ENCODE assay signal across 14 cellular contexts in genomic region chr3:41356775-41357174, GRCh38.
A peak's percentile ranks its signal among the peaks of the same experiment; 100 is the strongest.
DNase-seq lines count a peak whose midpoint lies in the region; ATAC-seq and TF ChIP-seq lines count a peak whose summit lies in the region.
"Had no signal": no experiment of that assay in that cellular context is flagged by ENCODE, and none has a peak within 500 bp of the region (broad histone marks: within the 10 kb centered on the region; RNA-seq: fewer than 3 reads in every experiment).

No MANE protein-coding gene starts in this region.

- DNase-seq in PC-9 (peak; percentile 7 to 43), SW480 (ENCODE audit: low spot score) (peak; percentile 41), hepatocyte (ENCODE audit: low spot score) (no peak), right atrium auricular region (ENCODE audit: low spot score) (no peak)
- DNase-seq: Calu3; CD8-positive, alpha-beta T cell; DMS79 treated with DMSO at 0.1 percent for 48 hours; GF-D8; HCEC 1CT; IMR-90 had no signal

- H3K4me2 ChIP-seq in PC-9 (no peak overlapping the region), hepatocyte (no peak overlapping the region)
- H3K4me2 ChIP-seq: BLaER1 treated with 17β-estradiol and CSF1 and Interleukin-3, amounts not matched to agents 10 nM and 100 nM; GM23338 had no signal

- no TSS peak for BruUV-seq in PC-9 (replicated peaks; lab: Mats Ljungman, UMichigan)

- 80% methylated on average over 2 of the region's 2 CpGs for WGBS in hepatocyte (ENCODE audit: low lambda C conversion rate, missing lambda C conversion rate)

- no peak overlapping the region for H3K27ac ChIP-seq in PC-9
- H3K27ac ChIP-seq in hepatocyte, result no peak overlapping the region
- H3K27ac ChIP-seq in right atrium auricular region, result no peak overlapping the region
- H3K27ac ChIP-seq: BLaER1 treated with 17β-estradiol and CSF1 and Interleukin-3, amounts not matched to agents 10 nM and 100 nM had no signal

- no peaks in the 10 kb centered on the region for H3F3A ChIP-seq in PC-9 (ENCODE audit: insufficient read depth, low read depth)

- no peaks in the 10 kb centered on the region for H3K9me3 ChIP-seq in PC-9 (ENCODE audit: insufficient read depth, low read depth)
- H3K9me3 ChIP-seq in hepatocyte (ENCODE audit: low read depth), result no peaks in the 10 kb centered on the region
- no peaks in the 10 kb centered on the region for H3K9me3 ChIP-seq in right atrium auricular region
- H3K9me3 ChIP-seq: BLaER1 treated with 17β-estradiol and CSF1 and Interleukin-3, amounts not matched to agents 10 nM and 100 nM had no signal

- H3K27me3 ChIP-seq in PC-9 (ENCODE audit: insufficient read depth, low read depth) (no peaks in the 10 kb centered on the region), hepatocyte (no peaks in the 10 kb centered on the region), right atrium auricular region (no peaks in the 10 kb centered on the region)
- H3K27me3 ChIP-seq: BLaER1 treated with 17β-estradiol and CSF1 and Interleukin-3, amounts not matched to agents 10 nM and 100 nM had no signal

- H3K9me2 ChIP-seq in PC-9 (ENCODE audit: insufficient read depth) (no peaks in the 10 kb centered on the region), hepatocyte (replicated peaks; ENCODE audit: insufficient read depth) (no peaks in the 10 kb centered on the region)

- H2AFZ ChIP-seq in PC-9, result no peak overlapping the region
- no peak overlapping the region for H2AFZ ChIP-seq in hepatocyte
- H2AFZ ChIP-seq: GM23338 had no signal

- peaks cover 7% of the 10 kb centered on the region for H3K4me1 ChIP-seq in PC-9 (replicated peaks; ENCODE audit: insufficient read depth)
- no peaks in the 10 kb centered on the region for H3K4me1 ChIP-seq in hepatocyte (ENCODE audit: insufficient read depth)
- H3K4me1 ChIP-seq in right atrium auricular region, result no peaks in the 10 kb centered on the region

- POLR2A ChIA-PET in PC-9 (lab: Charles Lee; ENCODE audit: unreplicated experiment), result no interaction called here

- H3K4me3 ChIP-seq in PC-9 (no peak overlapping the region), hepatocyte (no peak overlapping the region), right atrium auricular region (no peak overlapping the region)
- H3K4me3 ChIP-seq: BLaER1 treated with 17β-estradiol and CSF1 and Interleukin-3, amounts not matched to agents 10 nM and 100 nM; GM23338 had no signal

- ATAC-seq in esophagus mucosa, result peak; percentile 46
- ATAC-seq in GM19035 (IDR thresholded peaks at IDR 0.05; ENCODE audit: unreplicated experiment), result no peak
- ATAC-seq: CD8-positive, alpha-beta T cell; GM23338 had no signal

- intact Hi-C loops in PC-9 (cut with micrococcal nuclease; ENCODE audit: unreplicated experiment), result no loop called here

- CTCF ChIA-PET in PC-9 (lab: Charles Lee), result no interaction called here

- H3K79me2 ChIP-seq in PC-9 (ENCODE audit: low read depth), result no peaks in the 10 kb centered on the region
- H3K79me2 ChIP-seq in hepatocyte, result no peaks in the 10 kb centered on the region

- H4K20me1 ChIP-seq in PC-9 (ENCODE audit: insufficient read depth) (no peaks in the 10 kb centered on the region), hepatocyte (ENCODE audit: insufficient read depth, poor library complexity, severe bottlenecking) (no peaks in the 10 kb centered on the region)
- H4K20me1 ChIP-seq: BLaER1 treated with 17β-estradiol and CSF1 and Interleukin-3, amounts not matched to agents 10 nM and 100 nM had no signal

- no peak for TF ChIP-seq CTCF in PC-9 (conservative IDR thresholded peaks at IDR 0.05)
- no peak for TF ChIP-seq CTCF in hepatocyte (IDR thresholded peaks at IDR 0.05; ENCODE audit: poor library complexity)
- TF ChIP-seq CTCF in right atrium auricular region (IDR thresholded peaks at IDR 0.05), result no peak

- H3K36me3 ChIP-seq in PC-9 (ENCODE audit: low read depth), result no peaks in the 10 kb centered on the region
- no peaks in the 10 kb centered on the region for H3K36me3 ChIP-seq in hepatocyte (replicated peaks; ENCODE audit: insufficient read depth, low read depth)
- no peaks in the 10 kb centered on the region for H3K36me3 ChIP-seq in right atrium auricular region
- H3K36me3 ChIP-seq: BLaER1 treated with 17β-estradiol and CSF1 and Interleukin-3, amounts not matched to agents 10 nM and 100 nM had no signal

Comparison
In these comparisons a context has a peak if more than half of its experiments do, and no peak if none do; other contexts are left out.
1. DNase-seq: peak in PC-9 (2 of 2) and SW480 (single experiment); none in hepatocyte (single experiment) and right atrium auricular region (single experiment).